Comparison of ENCODE assay signal across 16 cellular contexts in genomic region chr12:127696963-127697362, GRCh38.
A peak's percentile ranks its signal among the peaks of the same experiment; 100 is the strongest.
DNase-seq lines count a peak whose midpoint lies in the region; ATAC-seq, FAIRE-seq and TF ChIP-seq lines count a peak whose summit lies in the region.
"Had no signal": no experiment of that assay in that cellular context is flagged by ENCODE, and none has a peak within 500 bp of the region (broad histone marks: within the 10 kb centered on the region; RNA-seq: fewer than 3 reads in every experiment).

No MANE protein-coding gene starts in this region.

- no peak for TF ChIP-seq CTCF in D721Med (IDR thresholded peaks at IDR 0.05; ENCODE audit: insufficient read depth, missing control alignments)
- no peak for TF ChIP-seq CTCF in bronchial epithelial cell (IDR thresholded peaks at IDR 0.05; ENCODE audit: insufficient read depth, low read length, severe bottlenecking)
- TF ChIP-seq CTCF in upper lobe of right lung (IDR thresholded peaks at IDR 0.05), result no peak
- no peak for TF ChIP-seq CTCF in SK-N-SH (IDR thresholded peaks at IDR 0.05)

- no peaks in the 10 kb centered on the region for H3K79me2 ChIP-seq in SK-N-SH (ENCODE audit: insufficient read depth)

- H2AFZ ChIP-seq in SK-N-SH (ENCODE audit: low read depth), result no peak overlapping the region
- H2AFZ ChIP-seq: GM23248 had no signal

- H3F3A ChIP-seq in SK-N-SH (replicated peaks; ENCODE audit: insufficient read depth), result no peaks in the 10 kb centered on the region

- H4K20me1 ChIP-seq in SK-N-SH (ENCODE audit: insufficient read depth), result no peaks in the 10 kb centered on the region

- POLR2A ChIA-PET in SK-N-SH (lab: Yijun Ruan, JAX), result no interaction called here

- ATAC-seq in upper lobe of right lung (peak; percentile 25), GM19452 (IDR thresholded peaks at IDR 0.05; ENCODE audit: unreplicated experiment) (no peak), HG02973 (IDR thresholded peaks at IDR 0.05; ENCODE audit: unreplicated experiment) (no peak)

- H3K9ac ChIP-seq in SK-N-SH, result no peak overlapping the region
- H3K9ac ChIP-seq: GM23248 had no signal

- H3K27ac ChIP-seq in upper lobe of right lung (no peak overlapping the region), SK-N-SH (ENCODE audit: low read depth in 2 of 2, low read length in 1 of 2) (no peak overlapping the region)
- H3K27ac ChIP-seq: GM23248, HL-60 had no signal

- H3K27me3 ChIP-seq in bronchial epithelial cell (ENCODE audit: control insufficient read depth, insufficient read depth, low read length), result no peaks in the 10 kb centered on the region
- H3K27me3 ChIP-seq in upper lobe of right lung, result no peaks in the 10 kb centered on the region
- no peaks in the 10 kb centered on the region for H3K27me3 ChIP-seq in SK-N-SH (ENCODE audit: insufficient read depth)

- no peak for TF ChIP-seq EP300 in SK-N-SH (IDR thresholded peaks at IDR 0.05; ENCODE audit: borderline replicate concordance in 1 of 2, low read depth in 1 of 2, low read length in 1 of 2)

- CTCF ChIA-PET in SK-N-SH (lab: Yijun Ruan, JAX), result no interaction called here

- intact Hi-C loops in upper lobe of right lung (cut with DNase I), result no loop called here

- H3K4me3 ChIP-seq in bronchial epithelial cell (ENCODE audit: low read depth, low read length), result no peak overlapping the region
- H3K4me3 ChIP-seq in upper lobe of right lung, result no peak overlapping the region
- no peak overlapping the region for H3K4me3 ChIP-seq in SK-N-SH (ENCODE audit: low read depth in 2 of 2, low read length in 1 of 2)
- H3K4me3 ChIP-seq: GM23248, HAP-1 had no signal

- H3K9me2 ChIP-seq in SK-N-SH, result 0 out of 2 replicates have a peak, but pooled peaks cover 1% of the 10 kb centered on the region

- no peaks in the 10 kb centered on the region for H3K4me1 ChIP-seq in upper lobe of right lung
- H3K4me1 ChIP-seq in SK-N-SH (ENCODE audit: control insufficient read depth in 1 of 2, insufficient read depth in 2 of 2, low read depth in 1 of 2, low read length in 1 of 2), result no peaks in the 10 kb centered on the region
- H3K4me1 ChIP-seq: HAP-1 had no signal

- H3K36me3 ChIP-seq in bronchial epithelial cell (ENCODE audit: control insufficient read depth, insufficient read depth, low read length) (no peaks in the 10 kb centered on the region), upper lobe of right lung (no peaks in the 10 kb centered on the region), SK-N-SH (replicated peaks in 1 of 2; ENCODE audit: control insufficient read depth in 1 of 2, insufficient read depth in 2 of 2, low read length in 1 of 2) (no peaks in the 10 kb centered on the region)
- H3K36me3 ChIP-seq: HAP-1 had no signal

- H3K9me3 ChIP-seq in upper lobe of right lung (no peaks in the 10 kb centered on the region), SK-N-SH (no peaks in the 10 kb centered on the region; the same call in 1 of the 2 replicates)
- H3K9me3 ChIP-seq: HAP-1 had no signal

- FAIRE-seq in D721Med (lab: Jason Lieb, UNC) (peak; percentile 55), HTR-8/SVneo (lab: Jason Lieb, UNC) (peak; percentile 100), bronchial epithelial cell (lab: Jason Lieb, UNC) (peak; percentile 72)
- FAIRE-seq: GM19239 had no signal

- no peak overlapping the region for H3K4me2 ChIP-seq in SK-N-SH

- DNase-seq in D721Med (ENCODE audit: insufficient read length, low spot score) (no peak), HTR-8/SVneo (ENCODE audit: insufficient read length, low spot score) (no peak), bronchial epithelial cell (ENCODE audit: low read depth) (no peak), upper lobe of right lung (no peak), H4 (ENCODE audit: low spot score) (no peak), SK-N-SH (no peak)
- DNase-seq: C1 segment of cervical spinal cord; Calu3; CD4-positive, alpha-beta T cell; DMS79; GM23248 had no signal

- TF ChIP-seq RAD21 in SK-N-SH (IDR thresholded peaks at IDR 0.05; ENCODE audit: low read length), result no peak

TF ChIP-seq in SK-N-SH, 30 proteins besides CTCF, POLR2A, EP300 and RAD21:
- TF ChIP-seq MEF2A (IDR thresholded peaks at IDR 0.05; ENCODE audit: borderline replicate concordance, low read depth) (no peak), CHD2 (IDR thresholded peaks at IDR 0.05; ENCODE audit: low read length, partially characterized antibody) (no peak), PBX3 (IDR thresholded peaks at IDR 0.05) (no peak), FOSL2 (IDR thresholded peaks at IDR 0.05; ENCODE audit: borderline replicate concordance, low read depth) (no peak), TAF1 (IDR thresholded peaks at IDR 0.05; ENCODE audit: borderline replicate concordance, low read depth, low read length) (no peak), FOXJ3 (CRISPR knock-in tag; IDR thresholded peaks at IDR 0.05) (no peak), JUND (IDR thresholded peaks at IDR 0.05) (no peak), SMC3 (IDR thresholded peaks at IDR 0.05; ENCODE audit: low read depth, low read length) (no peak)
TF ChIP-seq in SK-N-SH: peak in this region for 0.
